ENCODE assay signal across 8 cellular contexts in genomic region chr22:49657275-49657973, GRCh38.
DNase-seq lines count a peak whose midpoint lies in the region; ATAC-seq, FAIRE-seq and TF ChIP-seq lines count a peak whose summit lies in the region.

No MANE protein-coding gene starts in this region.

- no peak for FAIRE-seq in frontal cortex (lab: Jason Lieb, UNC)

- peak; percentile 62 for ATAC-seq in GM19463 (IDR thresholded peaks at IDR 0.05; ENCODE audit: unreplicated experiment)
- ATAC-seq in left colon: peak; percentile 32
- no peak for ATAC-seq in SK-N-SH treated with all-trans-retinoic acid at 6 μM for 48 hours

- DNase-seq in NCI-H82 (lab: John Stamatoyannopoulos, UW): peak; percentile 92
- peak; percentile 72 for DNase-seq in activated T-cell treated with anti-CD3 and anti-CD28 coated beads for 4 hours
- peak; percentile 52 to 62 for DNase-seq in left colon
- peak; percentile 31 for DNase-seq in stimulated activated CD8-positive, alpha-beta memory T cell treated with anti-CD3 and anti-CD28 coated beads, Interleukin-15, amount 100 ng/mL, for 24 hours (ENCODE audit: low read depth)
- no peak for DNase-seq in frontal cortex (ENCODE audit: low spot score in 2 of 2)
- DNase-seq in C1 segment of cervical spinal cord (lab: John Stamatoyannopoulos, UW): no peak

- intact Hi-C loops in left colon (cut with DNase I, micrococcal nuclease): no loop called here

TF ChIP-seq in SK-N-SH treated with all-trans-retinoic acid at 6 μM for 48 hours, 23 proteins besides CTCF, POLR2A, EP300 and RAD21:
- TF ChIP-seq ESRRG (CRISPR knock-in tag; IDR thresholded peaks at IDR 0.05) (no peak), CREB5 (CRISPR knock-in tag; IDR thresholded peaks at IDR 0.05; ENCODE audit: low read depth) (no peak), PPARA (CRISPR knock-in tag; IDR thresholded peaks at IDR 0.05; ENCODE audit: borderline replicate concordance) (no peak), OSR1 (CRISPR knock-in tag; IDR thresholded peaks at IDR 0.05) (no peak), TSHZ2 (CRISPR knock-in tag; IDR thresholded peaks at IDR 0.05) (no peak), ZNF70 (CRISPR knock-in tag; IDR thresholded peaks at IDR 0.05) (no peak)

Comparison
In these comparisons a context has a peak if more than half of its experiments do, and no peak if none do; other contexts are left out.
1. DNase-seq: peak in NCI-H82 (single experiment), activated T-cell treated with anti-CD3 and anti-CD28 coated beads for 4 hours (single experiment), left colon (2 of 2) and stimulated activated CD8-positive, alpha-beta memory T cell treated with anti-CD3 and anti-CD28 coated beads, Interleukin-15, amount 100 ng/mL, for 24 hours (single experiment); none in frontal cortex (0 of 2) and C1 segment of cervical spinal cord (0 of 14).